Comparison of ENCODE assay signal across 9 cellular contexts in the genomic region with DNA sequence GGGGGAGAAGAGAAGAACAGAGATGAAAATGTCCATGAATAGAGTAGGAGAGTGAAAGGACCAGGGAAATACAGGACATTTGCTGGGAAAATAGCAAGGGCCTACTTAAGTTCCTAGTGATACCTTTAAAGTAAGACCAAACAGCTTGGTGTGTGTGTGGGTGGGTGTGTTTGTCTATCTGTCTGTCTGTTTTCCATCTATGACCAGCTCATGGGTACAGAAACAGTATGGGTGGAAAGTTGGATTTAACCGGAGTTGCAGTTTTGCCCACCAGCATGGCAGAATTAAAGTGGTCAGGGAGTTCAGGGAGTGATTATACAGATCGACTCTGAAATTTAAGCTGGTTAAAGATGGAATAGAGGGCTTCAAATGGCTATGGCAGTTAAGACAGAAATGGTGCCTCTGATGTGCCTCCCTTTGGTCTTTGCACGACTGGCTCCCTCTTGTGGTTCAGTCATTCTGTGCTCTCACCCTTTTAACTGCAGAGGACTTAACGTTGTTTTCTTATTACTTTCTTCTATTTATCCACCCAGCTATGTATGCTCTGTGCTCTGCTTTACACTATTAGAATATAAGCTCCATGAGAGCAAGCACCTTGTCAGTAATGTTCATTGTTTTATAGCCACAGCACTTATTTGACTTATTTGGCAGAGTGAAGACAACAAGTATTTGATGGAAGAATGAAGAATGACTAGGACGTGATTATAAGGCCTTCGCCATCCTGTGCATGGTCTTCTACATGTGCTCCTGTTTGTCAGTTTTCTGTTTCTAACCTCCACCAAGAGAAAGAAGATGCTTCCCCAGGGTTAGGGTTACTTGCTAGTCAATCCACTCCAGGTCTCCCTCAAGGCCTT.
DNase-seq lines count a peak whose midpoint lies in the region; ATAC-seq, FAIRE-seq and TF ChIP-seq lines count a peak whose summit lies in the region.
"Had no signal": no experiment of that assay in that cellular context is flagged by ENCODE, and none has a peak within 500 bp of the region (broad histone marks: within the 10 kb centered on the region; RNA-seq: fewer than 3 reads in every experiment).

No MANE protein-coding gene starts in this region.

- no peak overlapping the region for H3K27ac ChIP-seq in VCaP

- ATAC-seq in HG02885 (IDR thresholded peaks at IDR 0.05; ENCODE audit: poor library complexity, unreplicated experiment) = peak; percentile 96

- H3K4me3 ChIP-seq in bronchial epithelial cell (ENCODE audit: low read depth, low read length) = no peak overlapping the region

- H3K36me3 ChIP-seq in bronchial epithelial cell (ENCODE audit: control insufficient read depth, insufficient read depth, low read length) = no peaks in the 10 kb centered on the region

- H3K27me3 ChIP-seq in bronchial epithelial cell (ENCODE audit: control insufficient read depth, insufficient read depth, low read length) = peaks cover 1% of the 10 kb centered on the region

- peak; percentile 52 for FAIRE-seq in bronchial epithelial cell (lab: Jason Lieb, UNC)
- FAIRE-seq: A204.1 had no signal

- TF ChIP-seq CTCF in VCaP (conservative IDR thresholded peaks at IDR 0.05) (peak; percentile 81), bronchial epithelial cell (IDR thresholded peaks at IDR 0.05; ENCODE audit: insufficient read depth, low read length, severe bottlenecking) (peak; percentile 71)

- peak; percentile 35 for DNase-seq in NCI-H1092 treated with DMSO at 0.1 percent for 48 hours (lab: John Stamatoyannopoulos, UW)
- no peak for DNase-seq in NCI-H1092 (lab: John Stamatoyannopoulos, UW)
- peak; percentile 75 for DNase-seq in NCI-H2107 (lab: John Stamatoyannopoulos, UW)
- peak; percentile 61 for DNase-seq in bronchial epithelial cell (ENCODE audit: low read depth)
- DNase-seq in kidney tubule cell (ENCODE audit: low spot score) = peak; percentile 64
- DNase-seq in stimulated activated CD8-positive, alpha-beta memory T cell treated with anti-CD3 and anti-CD28 coated beads, Interleukin-12 subunit alpha, Interleukin-12 subunit beta, amount 100 ng/mL, for 4 hours (ENCODE audit: low read depth) = peak; percentile 30
